17 cellular contexts compared by ENCODE assay signal in genomic region chr15:74386496-74387140, GRCh38. TPM values are rescaled to one million over a fixed set of nuclear protein-coding genes. Genes with fewer than 3 reads are reported as not detected.
DNase-seq lines count a peak whose midpoint lies in the region; ATAC-seq and TF ChIP-seq lines count a peak whose summit lies in the region.
"Had no signal": no experiment of that assay in that cellular context is flagged by ENCODE, and none has a peak within 500 bp of the region (broad histone marks: within the 10 kb centered on the region; RNA-seq: fewer than 3 reads in every experiment).

No MANE protein-coding gene starts in this region.

- in situ Hi-C loops in mammary epithelial cell (cut with MboI; ENCODE audit: low sequenced_read_pairs in 2 of 2) (no loop called here), GM13976 (cut with MboI; ENCODE audit: low sequenced_read_pairs, unreplicated experiment) (no loop called here)

- dilution Hi-C loops in mammary epithelial cell (cut with HindIII; ENCODE audit: low sequenced_read_pairs): no loop called here

- peak overlapping the region; percentile 59 for H4K8ac ChIP-seq in trophoblast cell (ENCODE audit: low read depth, low read length)

- peak; percentile 4 for DNase-seq in Daoy (ENCODE audit: low read depth)
- no peak for DNase-seq in mammary epithelial cell
- no peak for DNase-seq in trophoblast cell
- no peak for DNase-seq in GM13976 (ENCODE audit: low spot score)
- no peak for DNase-seq in DMS53 (lab: John Stamatoyannopoulos, UW)
- DNase-seq: DMS79; effector memory CD8-positive, alpha-beta T cell; MG63; NCI-H187; NCI-H526; PC-9 had no signal

- peak overlapping the region; percentile 79 for H3K18ac ChIP-seq in trophoblast cell (ENCODE audit: low read length)

- H3K79me2 ChIP-seq in mammary epithelial cell (ENCODE audit: insufficient read depth, low read length): no peaks in the 10 kb centered on the region
- peaks cover 15% of the 10 kb centered on the region for H3K79me2 ChIP-seq in trophoblast cell (ENCODE audit: control insufficient read depth, insufficient read depth, low read length, poor library complexity)

- peak overlapping the region; percentile 92 to 98 (median 98) for H3K27ac Mint-ChIP-seq in IgD-negative memory B cell
- H3K27ac Mint-ChIP-seq: WTC11 had no signal

- H3K4me1 ChIP-seq in mammary epithelial cell (ENCODE audit: insufficient read depth, low read length) (peaks cover 71% of the 10 kb centered on the region), trophoblast cell (ENCODE audit: control insufficient read depth in 1 of 2, insufficient read depth in 2 of 2, low read length in 2 of 2) (peaks cover 69 to 74% of the 10 kb centered on the region in 2 experiments)
- H3K4me1 ChIP-seq: psoas muscle had no signal

- H4K12ac ChIP-seq in trophoblast cell (ENCODE audit: low read depth, low read length): no peak overlapping the region

- no peak for TF ChIP-seq CTCF in mammary epithelial cell (conservative IDR thresholded peaks at IDR 0.05 in 1 of 2, IDR thresholded peaks at IDR 0.05 in 1 of 2; ENCODE audit: extremely low read depth in 1 of 2, insufficient read depth in 1 of 2, low read depth in 1 of 2, low read length in 2 of 2)
- TF ChIP-seq CTCF in GM13976 (IDR thresholded peaks at IDR 0.05; ENCODE audit: borderline replicate concordance, control extremely low read depth, extremely low read depth, insufficient read depth, missing control alignments): no peak

- H2AFZ ChIP-seq in mammary epithelial cell (ENCODE audit: low read depth, low read length) (peak overlapping the region; percentile 65), trophoblast cell (ENCODE audit: insufficient read depth, low read length, poor library complexity) (no peak overlapping the region)
- H2AFZ ChIP-seq: PC-9 had no signal

- H4K91ac ChIP-seq in trophoblast cell (ENCODE audit: low read depth, low read length): peak overlapping the region; percentile 98

- H4K20me1 ChIP-seq in mammary epithelial cell (ENCODE audit: insufficient read depth, low read length): no peaks in the 10 kb centered on the region

- H3K4me2 ChIP-seq in mammary epithelial cell (ENCODE audit: insufficient read depth, low read depth, low read length): no peak overlapping the region
- no peak overlapping the region for H3K4me2 ChIP-seq in trophoblast cell (ENCODE audit: low read length)

- H3K27me3 ChIP-seq in mammary epithelial cell (ENCODE audit: insufficient read depth, low read length): no peaks in the 10 kb centered on the region
- no peaks in the 10 kb centered on the region for H3K27me3 ChIP-seq in trophoblast cell (ENCODE audit: insufficient read depth, low read length)
- H3K27me3 ChIP-seq: MG63 had no signal

- CTCF ChIA-PET in mammary epithelial cell (lab: Charles Lee; ENCODE audit: low non-redundant PET): interaction anchor here (0.6 kb wide), 1 partner anchor 235 kb away, joined by 3 read pairs; no protein-coding TSS in a partner anchor

- H3K4me3 ChIP-seq in mammary epithelial cell (replicated peaks in 1 of 3; ENCODE audit: insufficient read depth in 1 of 3, low read depth in 2 of 3, low read length in 3 of 3) (no peak overlapping the region), trophoblast cell (ENCODE audit: low read depth, low read length) (no peak overlapping the region)
- H3K4me3 ChIP-seq: MG63, PC-9, psoas muscle had no signal

- no TSS peak for BruUV-seq in mammary epithelial cell (replicated peaks; lab: Mats Ljungman, UMichigan)

- WGBS in mammary epithelial cell (ENCODE audit: low coverage, missing lambda C conversion rate): 54% methylated on average over 11 of the region's 15 CpGs
- no CpG with 5 or more reads among the region's 15 CpGs for WGBS in trophoblast cell (ENCODE audit: extremely low coverage, insufficient coverage, insufficient read length)

- H3K4ac ChIP-seq in trophoblast cell (ENCODE audit: low read depth, low read length): no peak overlapping the region

- H2BK120ac ChIP-seq in trophoblast cell (ENCODE audit: insufficient read depth, low read length, poor library complexity): peak overlapping the region; percentile 96

- H3K9ac ChIP-seq in mammary epithelial cell (ENCODE audit: insufficient read depth, low read length) (no peak overlapping the region), trophoblast cell (ENCODE audit: low read length) (no peak overlapping the region)

- peak overlapping the region; percentile 86 for H2BK12ac ChIP-seq in trophoblast cell (ENCODE audit: low read length)

- intact Hi-C loops in mammary epithelial cell (cut with micrococcal nuclease): no loop called here

- peaks cover 74% of the 10 kb centered on the region for H3K79me1 ChIP-seq in trophoblast cell (ENCODE audit: low read length)

- H3K9me3 ChIP-seq in mammary epithelial cell (replicated peaks; ENCODE audit: insufficient read depth, low read length): no peaks in the 10 kb centered on the region
- H3K9me3 ChIP-seq in trophoblast cell (ENCODE audit: insufficient read depth, low read depth, low read length): peaks cover 2% of the 10 kb centered on the region
- H3K9me3 ChIP-seq: MG63, psoas muscle had no signal

- no peak overlapping the region for H3K23ac ChIP-seq in trophoblast cell (ENCODE audit: low read length)

- H3K27ac ChIP-seq in mammary epithelial cell (ENCODE audit: insufficient read depth, low read depth, low read length): peak overlapping the region; percentile 95
- no peak overlapping the region for H3K27ac ChIP-seq in trophoblast cell (ENCODE audit: low read depth, low read length)
- H3K27ac ChIP-seq: psoas muscle had no signal

- H3K36me3 ChIP-seq in mammary epithelial cell (ENCODE audit: insufficient read depth, low read length) (no peaks in the 10 kb centered on the region), trophoblast cell (ENCODE audit: control insufficient read depth in 1 of 2, insufficient read depth in 2 of 2, low read length in 2 of 2) (no peaks in the 10 kb centered on the region)
- H3K36me3 ChIP-seq: MG63 had no signal

- H3K36me3 Mint-ChIP-seq in IgD-negative memory B cell: no peaks in the 10 kb centered on the region
- H3K36me3 Mint-ChIP-seq: CD14-positive monocyte, WTC11 had no signal

- H3K4me1 Mint-ChIP-seq in IgD-negative memory B cell: peaks cover 27 to 59% (median 56%) of the 10 kb centered on the region in 3 donors

- peak overlapping the region; percentile 59 for H2BK5ac ChIP-seq in trophoblast cell (ENCODE audit: low read depth, low read length, poor library complexity)

- peak overlapping the region; percentile 98 for H2AK5ac ChIP-seq in trophoblast cell (ENCODE audit: low read length)

- no peak for ATAC-seq in GM21717 (IDR thresholded peaks at IDR 0.05; ENCODE audit: unreplicated experiment)
- ATAC-seq: effector memory CD8-positive, alpha-beta T cell; WTC11 had no signal

- H3K14ac ChIP-seq in trophoblast cell (ENCODE audit: low read length): peak overlapping the region; percentile 94

- H3K4me3 Mint-ChIP-seq in IgD-negative memory B cell: peak overlapping the region in 2 of 4 donors; percentile 41 to 68
- H3K4me3 Mint-ChIP-seq: CD14-positive monocyte; central memory CD8-positive, alpha-beta T cell; effector memory CD8-positive, alpha-beta T cell; WTC11 had no signal

- H3K27me3 Mint-ChIP-seq in IgD-negative memory B cell: no peaks in the 10 kb centered on the region
- H3K27me3 Mint-ChIP-seq: central memory CD8-positive, alpha-beta T cell had no signal

- H3K9me3 Mint-ChIP-seq in IgD-negative memory B cell: no peaks in the 10 kb centered on the region
- H3K9me3 Mint-ChIP-seq: CD14-positive monocyte; central memory CD8-positive, alpha-beta T cell; effector memory CD8-positive, alpha-beta T cell; WTC11 had no signal

RNA-seq across cellular contexts. Expression of gene CYP11A1, which starts 19.2 kb away (rescaled TPM):
- total RNA-seq in Daoy (2014; rRNA removed; shearing (Covaris generic)): 0.06 and 0.12 TPM in 2 replicates
- polyA plus RNA-seq in IgD-negative memory B cell (not detected), mammary epithelial cell (not detected)
- 1 to 10 TPM in 1 of 2 donors, not detected in 1; 2.3 TPM for total RNA-seq in mammary epithelial cell
- polyA minus RNA-seq in mammary epithelial cell: not detected
- 217 and 235 TPM in 2 replicates for polyA plus RNA-seq in trophoblast cell (2013)
- polyA plus RNA-seq: CD14-positive monocyte had no signal

RNA-seq across cellular contexts. Expression of gene SEMA7A, which starts 47.1 kb away (rescaled TPM):
- total RNA-seq in Daoy (2014; rRNA removed; shearing (Covaris generic)): 36.2 and 48.3 TPM in 2 replicates
- polyA plus RNA-seq in IgD-negative memory B cell: 5.0 TPM
- total RNA-seq in mammary epithelial cell: 10 to 100 TPM in 1 of 2 donors, 1 to 10 TPM in 1; 4.2 to 17.5 TPM
- 10.0 TPM for polyA plus RNA-seq in mammary epithelial cell
- 10.5 TPM for polyA minus RNA-seq in mammary epithelial cell
- polyA plus RNA-seq in trophoblast cell (2013): 135 and 149 TPM in 2 replicates
